In the genomic region with DNA sequence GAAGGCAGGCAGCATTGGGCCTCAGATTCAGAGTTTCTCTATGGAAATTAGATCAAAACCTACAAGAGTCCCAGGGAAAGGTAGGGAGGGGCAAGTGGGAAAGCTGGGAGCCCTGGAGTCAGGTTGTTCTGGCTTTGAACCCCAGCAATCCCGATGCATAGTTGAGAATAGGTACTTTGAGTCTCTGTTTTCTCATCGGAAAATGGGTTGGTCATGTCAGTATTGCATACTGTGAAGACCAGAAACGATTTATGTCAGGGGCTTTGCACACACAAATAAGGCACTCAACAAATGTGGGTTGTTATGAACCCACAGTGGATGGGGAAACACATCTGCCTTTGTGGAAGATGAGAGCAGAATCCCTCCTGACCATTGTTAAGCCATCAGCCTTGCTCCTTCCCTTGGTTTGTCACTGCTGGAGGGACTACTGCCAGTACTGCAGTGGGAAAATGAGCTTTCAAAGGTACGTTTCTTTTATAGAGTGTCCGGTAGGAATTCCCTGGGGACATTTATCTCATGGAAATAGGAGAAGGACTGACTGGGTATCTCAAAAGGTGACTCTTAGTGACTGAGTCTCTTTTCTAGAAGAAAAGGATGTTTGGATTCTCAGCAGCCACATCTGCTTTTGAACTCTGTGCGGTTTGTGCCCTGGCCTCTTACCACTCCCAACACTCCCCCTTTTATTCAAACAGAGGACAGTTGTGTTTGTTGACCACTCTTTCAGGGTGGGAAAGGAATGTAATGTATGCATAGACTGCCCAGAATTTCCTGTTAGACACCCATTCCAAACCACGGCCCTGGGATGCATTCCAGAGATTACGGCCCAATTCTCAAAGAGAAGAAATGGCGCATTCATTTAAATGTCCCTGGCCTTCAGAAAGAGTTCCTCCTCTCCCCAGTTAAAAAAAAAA, we compare ENCODE assay signal across 1 cellular context.
A peak's percentile ranks its signal among the peaks of the same experiment; 100 is the strongest.
TF ChIP-seq lines count a peak whose summit lies in the region.

No MANE protein-coding gene starts in this region.

TF ChIP-seq in HepG2, 621 proteins besides CTCF, POLR2A, EP300 and RAD21 (continued from another document and continues in another):
- no peak for TF ChIP-seq ZNF7 (CRISPR knock-in tag; IDR thresholded peaks at IDR 0.05)
- TF ChIP-seq ZNF557 (CRISPR knock-in tag; IDR thresholded peaks at IDR 0.05), result no peak
- TF ChIP-seq ZNF75D (CRISPR knock-in tag; IDR thresholded peaks at IDR 0.05; ENCODE audit: borderline replicate concordance), result no peak
- TF ChIP-seq NR2C2 (CRISPR knock-in tag; IDR thresholded peaks at IDR 0.05; ENCODE audit: borderline replicate concordance), result no peak
- TF ChIP-seq ZFP1 (CRISPR knock-in tag; IDR thresholded peaks at IDR 0.05), result no peak
- no peak for TF ChIP-seq KDM1A (CRISPR knock-in tag; IDR thresholded peaks at IDR 0.05)
- TF ChIP-seq CBX5 (CRISPR knock-in tag; IDR thresholded peaks at IDR 0.05; ENCODE audit: borderline replicate concordance), result no peak
- TF ChIP-seq GLI4 (CRISPR knock-in tag; IDR thresholded peaks at IDR 0.05; ENCODE audit: borderline replicate concordance), result no peak
- no peak for TF ChIP-seq ZIK1 (CRISPR knock-in tag; IDR thresholded peaks at IDR 0.05; ENCODE audit: borderline replicate concordance, low read depth)
- TF ChIP-seq, protein P1, sequence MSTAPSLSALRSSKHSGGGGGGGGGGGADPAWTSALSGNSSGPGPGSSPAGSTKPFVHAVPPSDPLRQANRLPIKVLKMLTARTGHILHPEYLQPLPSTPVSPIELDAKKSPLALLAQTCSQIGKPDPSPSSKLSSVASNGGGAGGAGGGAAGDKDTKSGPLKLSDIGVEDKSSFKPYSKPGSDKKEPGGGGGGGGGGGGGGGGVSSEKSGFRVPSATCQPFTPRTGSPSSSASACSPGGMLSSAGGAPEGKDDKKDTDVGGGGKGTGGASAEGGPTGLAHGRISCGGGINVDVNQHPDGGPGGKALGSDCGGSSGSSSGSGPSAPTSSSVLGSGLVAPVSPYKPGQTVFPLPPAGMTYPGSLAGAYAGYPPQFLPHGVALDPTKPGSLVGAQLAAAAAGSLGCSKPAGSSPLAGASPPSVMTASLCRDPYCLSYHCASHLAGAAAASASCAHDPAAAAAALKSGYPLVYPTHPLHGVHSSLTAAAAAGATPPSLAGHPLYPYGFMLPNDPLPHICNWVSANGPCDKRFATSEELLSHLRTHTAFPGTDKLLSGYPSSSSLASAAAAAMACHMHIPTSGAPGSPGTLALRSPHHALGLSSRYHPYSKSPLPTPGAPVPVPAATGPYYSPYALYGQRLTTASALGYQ (CRISPR knock-in tag; IDR thresholded peaks at IDR 0.05), result peak; percentile 78; the same call in 1 of the 2 replicates
- no peak for TF ChIP-seq ATF7-NPFF (CRISPR knock-in tag; IDR thresholded peaks at IDR 0.05; ENCODE audit: low read depth)
- TF ChIP-seq, protein P2, sequence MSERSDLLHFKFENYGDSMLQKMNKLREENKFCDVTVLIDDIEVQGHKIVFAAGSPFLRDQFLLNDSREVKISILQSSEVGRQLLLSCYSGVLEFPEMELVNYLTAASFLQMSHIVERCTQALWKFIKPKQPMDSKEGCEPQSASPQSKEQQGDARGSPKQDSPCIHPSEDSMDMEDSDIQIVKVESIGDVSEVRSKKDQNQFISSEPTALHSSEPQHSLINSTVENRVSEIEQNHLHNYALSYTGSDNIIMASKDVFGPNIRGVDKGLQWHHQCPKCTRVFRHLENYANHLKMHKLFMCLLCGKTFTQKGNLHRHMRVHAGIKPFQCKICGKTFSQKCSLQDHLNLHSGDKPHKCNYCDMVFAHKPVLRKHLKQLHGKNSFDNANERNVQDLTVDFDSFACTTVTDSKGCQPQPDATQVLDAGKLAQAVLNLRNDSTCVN (CRISPR knock-in tag; IDR thresholded peaks at IDR 0.05; ENCODE audit: borderline replicate concordance), result no peak
- TF ChIP-seq, protein P3, sequence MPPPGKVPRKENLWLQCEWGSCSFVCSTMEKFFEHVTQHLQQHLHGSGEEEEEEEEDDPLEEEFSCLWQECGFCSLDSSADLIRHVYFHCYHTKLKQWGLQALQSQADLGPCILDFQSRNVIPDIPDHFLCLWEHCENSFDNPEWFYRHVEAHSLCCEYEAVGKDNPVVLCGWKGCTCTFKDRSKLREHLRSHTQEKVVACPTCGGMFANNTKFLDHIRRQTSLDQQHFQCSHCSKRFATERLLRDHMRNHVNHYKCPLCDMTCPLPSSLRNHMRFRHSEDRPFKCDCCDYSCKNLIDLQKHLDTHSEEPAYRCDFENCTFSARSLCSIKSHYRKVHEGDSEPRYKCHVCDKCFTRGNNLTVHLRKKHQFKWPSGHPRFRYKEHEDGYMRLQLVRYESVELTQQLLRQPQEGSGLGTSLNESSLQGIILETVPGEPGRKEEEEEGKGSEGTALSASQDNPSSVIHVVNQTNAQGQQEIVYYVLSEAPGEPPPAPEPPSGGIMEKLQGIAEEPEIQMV (CRISPR knock-in tag; IDR thresholded peaks at IDR 0.05; ENCODE audit: low read depth), result no peak
- TF ChIP-seq, protein P4, sequence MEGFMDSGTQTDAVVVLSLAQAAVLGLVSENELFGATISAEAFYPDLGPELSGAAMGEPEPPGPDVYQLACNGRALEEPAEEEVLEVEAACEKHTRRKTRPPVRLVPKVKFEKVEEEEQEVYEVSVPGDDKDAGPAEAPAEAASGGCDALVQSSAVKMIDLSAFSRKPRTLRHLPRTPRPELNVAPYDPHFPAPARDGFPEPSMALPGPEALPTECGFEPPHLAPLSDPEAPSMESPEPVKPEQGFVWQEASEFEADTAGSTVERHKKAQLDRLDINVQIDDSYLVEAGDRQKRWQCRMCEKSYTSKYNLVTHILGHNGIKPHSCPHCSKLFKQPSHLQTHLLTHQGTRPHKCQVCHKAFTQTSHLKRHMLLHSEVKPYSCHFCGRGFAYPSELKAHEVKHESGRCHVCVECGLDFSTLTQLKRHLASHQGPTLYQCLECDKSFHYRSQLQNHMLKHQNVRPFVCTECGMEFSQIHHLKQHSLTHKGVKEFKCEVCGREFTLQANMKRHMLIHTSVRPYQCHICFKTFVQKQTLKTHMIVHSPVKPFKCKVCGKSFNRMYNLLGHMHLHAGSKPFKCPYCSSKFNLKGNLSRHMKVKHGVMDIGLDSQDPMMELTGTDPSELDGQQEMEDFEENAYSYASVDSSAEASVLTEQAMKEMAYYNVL (CRISPR knock-in tag; IDR thresholded peaks at IDR 0.05; ENCODE audit: borderline replicate concordance), result peak; percentile 53; the same call in 1 of the 2 replicates
- TF ChIP-seq WIZ (CRISPR knock-in tag; IDR thresholded peaks at IDR 0.05), result 0 out of 2 replicates have a peak, but pooled peaks have one; percentile 56
- TF ChIP-seq PHF21A (CRISPR knock-in tag; IDR thresholded peaks at IDR 0.05), result peak; percentile 69; the same call in 1 of the 2 replicates
- TF ChIP-seq ZNF547 (CRISPR knock-in tag; IDR thresholded peaks at IDR 0.05), result no peak
- no peak for TF ChIP-seq JARID2 (CRISPR knock-in tag; IDR thresholded peaks at IDR 0.05; ENCODE audit: insufficient replicate concordance)
- TF ChIP-seq CAMTA2 (CRISPR knock-in tag; IDR thresholded peaks at IDR 0.05; ENCODE audit: borderline replicate concordance), result no peak
- TF ChIP-seq, protein P5, sequence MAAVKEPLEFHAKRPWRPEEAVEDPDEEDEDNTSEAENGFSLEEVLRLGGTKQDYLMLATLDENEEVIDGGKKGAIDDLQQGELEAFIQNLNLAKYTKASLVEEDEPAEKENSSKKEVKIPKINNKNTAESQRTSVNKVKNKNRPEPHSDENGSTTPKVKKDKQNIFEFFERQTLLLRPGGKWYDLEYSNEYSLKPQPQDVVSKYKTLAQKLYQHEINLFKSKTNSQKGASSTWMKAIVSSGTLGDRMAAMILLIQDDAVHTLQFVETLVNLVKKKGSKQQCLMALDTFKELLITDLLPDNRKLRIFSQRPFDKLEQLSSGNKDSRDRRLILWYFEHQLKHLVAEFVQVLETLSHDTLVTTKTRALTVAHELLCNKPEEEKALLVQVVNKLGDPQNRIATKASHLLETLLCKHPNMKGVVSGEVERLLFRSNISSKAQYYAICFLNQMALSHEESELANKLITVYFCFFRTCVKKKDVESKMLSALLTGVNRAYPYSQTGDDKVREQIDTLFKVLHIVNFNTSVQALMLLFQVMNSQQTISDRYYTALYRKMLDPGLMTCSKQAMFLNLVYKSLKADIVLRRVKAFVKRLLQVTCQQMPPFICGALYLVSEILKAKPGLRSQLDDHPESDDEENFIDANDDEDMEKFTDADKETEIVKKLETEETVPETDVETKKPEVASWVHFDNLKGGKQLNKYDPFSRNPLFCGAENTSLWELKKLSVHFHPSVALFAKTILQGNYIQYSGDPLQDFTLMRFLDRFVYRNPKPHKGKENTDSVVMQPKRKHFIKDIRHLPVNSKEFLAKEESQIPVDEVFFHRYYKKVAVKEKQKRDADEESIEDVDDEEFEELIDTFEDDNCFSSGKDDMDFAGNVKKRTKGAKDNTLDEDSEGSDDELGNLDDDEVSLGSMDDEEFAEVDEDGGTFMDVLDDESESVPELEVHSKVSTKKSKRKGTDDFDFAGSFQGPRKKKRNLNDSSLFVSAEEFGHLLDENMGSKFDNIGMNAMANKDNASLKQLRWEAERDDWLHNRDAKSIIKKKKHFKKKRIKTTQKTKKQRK (IDR thresholded peaks at IDR 0.05; ENCODE audit: low read length), result no peak
- no peak for TF ChIP-seq ZNF510 (CRISPR knock-in tag; IDR thresholded peaks at IDR 0.05; ENCODE audit: low read depth)
- TF ChIP-seq SNAI1 (CRISPR knock-in tag; IDR thresholded peaks at IDR 0.05; ENCODE audit: borderline replicate concordance), result no peak
- TF ChIP-seq REXO4 (CRISPR knock-in tag; IDR thresholded peaks at IDR 0.05; ENCODE audit: borderline replicate concordance), result no peak
- TF ChIP-seq ZNF138 (CRISPR knock-in tag; IDR thresholded peaks at IDR 0.05; ENCODE audit: low read depth), result no peak
- no peak; the same call in 1 of the 2 replicates for TF ChIP-seq RCOR2 (CRISPR knock-in tag; IDR thresholded peaks at IDR 0.05)
- TF ChIP-seq, protein P6, sequence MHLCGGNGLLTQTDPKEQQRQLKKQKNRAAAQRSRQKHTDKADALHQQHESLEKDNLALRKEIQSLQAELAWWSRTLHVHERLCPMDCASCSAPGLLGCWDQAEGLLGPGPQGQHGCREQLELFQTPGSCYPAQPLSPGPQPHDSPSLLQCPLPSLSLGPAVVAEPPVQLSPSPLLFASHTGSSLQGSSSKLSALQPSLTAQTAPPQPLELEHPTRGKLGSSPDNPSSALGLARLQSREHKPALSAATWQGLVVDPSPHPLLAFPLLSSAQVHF (CRISPR knock-in tag; IDR thresholded peaks at IDR 0.05), result no peak
- TF ChIP-seq, protein P7, sequence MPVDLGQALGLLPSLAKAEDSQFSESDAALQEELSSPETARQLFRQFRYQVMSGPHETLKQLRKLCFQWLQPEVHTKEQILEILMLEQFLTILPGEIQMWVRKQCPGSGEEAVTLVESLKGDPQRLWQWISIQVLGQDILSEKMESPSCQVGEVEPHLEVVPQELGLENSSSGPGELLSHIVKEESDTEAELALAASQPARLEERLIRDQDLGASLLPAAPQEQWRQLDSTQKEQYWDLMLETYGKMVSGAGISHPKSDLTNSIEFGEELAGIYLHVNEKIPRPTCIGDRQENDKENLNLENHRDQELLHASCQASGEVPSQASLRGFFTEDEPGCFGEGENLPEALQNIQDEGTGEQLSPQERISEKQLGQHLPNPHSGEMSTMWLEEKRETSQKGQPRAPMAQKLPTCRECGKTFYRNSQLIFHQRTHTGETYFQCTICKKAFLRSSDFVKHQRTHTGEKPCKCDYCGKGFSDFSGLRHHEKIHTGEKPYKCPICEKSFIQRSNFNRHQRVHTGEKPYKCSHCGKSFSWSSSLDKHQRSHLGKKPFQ (CRISPR knock-in tag; IDR thresholded peaks at IDR 0.05; ENCODE audit: insufficient replicate concordance), result no peak
- TF ChIP-seq ZNF552 (CRISPR knock-in tag; IDR thresholded peaks at IDR 0.05; ENCODE audit: borderline replicate concordance), result no peak
- no peak for TF ChIP-seq PCBP1 (IDR thresholded peaks at IDR 0.05; ENCODE audit: borderline replicate concordance, low read depth, low read length)
- TF ChIP-seq SIX1 (CRISPR knock-in tag; IDR thresholded peaks at IDR 0.05; ENCODE audit: borderline replicate concordance), result peak; percentile 23; the same call in 1 of the 2 replicates
- TF ChIP-seq, protein P8, sequence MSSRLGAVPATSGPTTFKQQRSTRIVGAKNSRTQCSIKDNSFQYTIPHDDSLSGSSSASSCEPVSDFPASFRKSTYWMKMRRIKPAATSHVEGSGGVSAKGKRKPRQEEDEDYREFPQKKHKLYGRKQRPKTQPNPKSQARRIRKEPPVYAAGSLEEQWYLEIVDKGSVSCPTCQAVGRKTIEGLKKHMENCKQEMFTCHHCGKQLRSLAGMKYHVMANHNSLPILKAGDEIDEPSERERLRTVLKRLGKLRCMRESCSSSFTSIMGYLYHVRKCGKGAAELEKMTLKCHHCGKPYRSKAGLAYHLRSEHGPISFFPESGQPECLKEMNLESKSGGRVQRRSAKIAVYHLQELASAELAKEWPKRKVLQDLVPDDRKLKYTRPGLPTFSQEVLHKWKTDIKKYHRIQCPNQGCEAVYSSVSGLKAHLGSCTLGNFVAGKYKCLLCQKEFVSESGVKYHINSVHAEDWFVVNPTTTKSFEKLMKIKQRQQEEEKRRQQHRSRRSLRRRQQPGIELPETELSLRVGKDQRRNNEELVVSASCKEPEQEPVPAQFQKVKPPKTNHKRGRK (CRISPR knock-in tag; IDR thresholded peaks at IDR 0.05), result 0 out of 2 replicates have a peak, but pooled peaks have one; percentile 34
- peak; percentile 48; the same call in 1 of the 2 replicates for TF ChIP-seq BCL6 (CRISPR knock-in tag; IDR thresholded peaks at IDR 0.05)
- TF ChIP-seq, protein P9, sequence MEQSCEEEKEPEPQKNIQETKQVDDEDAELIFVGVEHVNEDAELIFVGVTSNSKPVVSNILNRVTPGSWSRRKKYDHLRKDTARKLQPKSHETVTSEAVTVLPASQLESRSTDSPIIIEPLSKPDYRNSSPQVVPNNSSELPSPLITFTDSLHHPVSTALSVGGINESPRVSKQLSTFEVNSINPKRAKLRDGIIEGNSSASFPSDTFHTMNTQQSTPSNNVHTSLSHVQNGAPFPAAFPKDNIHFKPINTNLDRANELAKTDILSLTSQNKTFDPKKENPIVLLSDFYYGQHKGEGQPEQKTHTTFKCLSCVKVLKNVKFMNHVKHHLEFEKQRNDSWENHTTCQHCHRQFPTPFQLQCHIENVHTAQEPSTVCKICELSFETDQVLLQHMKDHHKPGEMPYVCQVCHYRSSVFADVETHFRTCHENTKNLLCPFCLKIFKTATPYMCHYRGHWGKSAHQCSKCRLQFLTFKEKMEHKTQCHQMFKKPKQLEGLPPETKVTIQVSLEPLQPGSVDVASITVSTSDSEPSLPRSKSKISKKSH (CRISPR knock-in tag; IDR thresholded peaks at IDR 0.05; ENCODE audit: borderline replicate concordance), result no peak
- 0 out of 2 replicates have a peak, but pooled peaks have one; percentile 37 for TF ChIP-seq NKX3-1 (CRISPR knock-in tag; IDR thresholded peaks at IDR 0.05)
- no peak for TF ChIP-seq ZNF260 (CRISPR knock-in tag; IDR thresholded peaks at IDR 0.05; ENCODE audit: borderline replicate concordance, low read depth)
- TF ChIP-seq, protein P10, sequence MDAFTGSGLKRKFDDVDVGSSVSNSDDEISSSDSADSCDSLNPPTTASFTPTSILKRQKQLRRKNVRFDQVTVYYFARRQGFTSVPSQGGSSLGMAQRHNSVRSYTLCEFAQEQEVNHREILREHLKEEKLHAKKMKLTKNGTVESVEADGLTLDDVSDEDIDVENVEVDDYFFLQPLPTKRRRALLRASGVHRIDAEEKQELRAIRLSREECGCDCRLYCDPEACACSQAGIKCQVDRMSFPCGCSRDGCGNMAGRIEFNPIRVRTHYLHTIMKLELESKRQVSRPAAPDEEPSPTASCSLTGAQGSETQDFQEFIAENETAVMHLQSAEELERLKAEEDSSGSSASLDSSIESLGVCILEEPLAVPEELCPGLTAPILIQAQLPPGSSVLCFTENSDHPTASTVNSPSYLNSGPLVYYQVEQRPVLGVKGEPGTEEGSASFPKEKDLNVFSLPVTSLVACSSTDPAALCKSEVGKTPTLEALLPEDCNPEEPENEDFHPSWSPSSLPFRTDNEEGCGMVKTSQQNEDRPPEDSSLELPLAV (CRISPR knock-in tag; conservative IDR thresholded peaks at IDR 0.05; ENCODE audit: low read depth), result no peak
- peak; percentile 30; the same call in 1 of the 2 replicates for TF ChIP-seq CEBPG (CRISPR knock-in tag; IDR thresholded peaks at IDR 0.05)
- TF ChIP-seq ZFX (CRISPR knock-in tag; IDR thresholded peaks at IDR 0.05; ENCODE audit: low read depth), result peak; percentile 54; the same call in 1 of the 2 replicates
- peak; percentile 82; the same call in 1 of the 2 replicates for TF ChIP-seq NFIC (IDR thresholded peaks at IDR 0.05; ENCODE audit: low read length)
